29 cellular contexts compared by ENCODE assay signal in genomic region chr1:192087334-192087733, GRCh38.
"Had no signal": no experiment of that assay in that cellular context is flagged by ENCODE, and none has a peak within 500 bp of the region (broad histone marks: within the 10 kb centered on the region; RNA-seq: fewer than 3 reads in every experiment).

No MANE protein-coding gene starts in this region.

- DNase-seq: hypothalamus; immature natural killer cell; kidney; left ventricle myocardium inferior; mesendoderm; naive thymus-derived CD8-positive, alpha-beta T cell; nucleus accumbens; pancreas; posterior cingulate gyrus; right cardiac atrium; stimulated activated CD4-positive, alpha-beta T cell treated with anti-CD3 and anti-CD28 coated beads, Interleukin-12 subunit alpha, Interleukin-12 subunit beta, amount 100 ng/mL, for 4 hours; stimulated activated CD4-positive, alpha-beta T cell treated with anti-CD3 and anti-CD28 coated beads, Interleukin-15, amount 100 ng/mL, for 24 hours; stimulated activated CD4-positive, alpha-beta T cell treated with anti-CD3 and anti-CD28 coated beads, Interleukin-2, amount 100 ng/mL, for 24 hours; stimulated activated CD4-positive, alpha-beta T cell treated with anti-CD3 and anti-CD28 coated beads, Interleukin-4, amount 100 ng/mL, for 1 hour; stimulated activated naive B cell treated with anti-CD40 and anti-IgM and Interleukin-4, amounts not matched to agents 10 μg/mL and 1 μg/mL and 100 μg/mL, for 72 hours; stimulated activated naive CD8-positive, alpha-beta T cell treated with anti-CD3 and anti-CD28 coated beads, Interleukin-15, Interleukin-2, amounts not matched to agents 100 U/mL and 50 U/mL, for 24 hours; stomach; testis; thyroid gland; transverse colon; upper lobe of left lung had no signal

- H3K4me1 ChIP-seq: left ventricle myocardium inferior, pancreas, prostate gland, stomach, testis, thyroid gland, upper lobe of left lung, vagina had no signal

- H3K4me3 Mint-ChIP-seq: immature natural killer cell; mesothelial cell of epicardium; naive thymus-derived CD8-positive, alpha-beta T cell; nephron; neural crest cell; stimulated activated naive B cell treated with anti-CD40 and anti-IgM and Interleukin-4, amounts not matched to agents 10 μg/mL and 1 μg/mL and 100 μg/mL, for 72 hours had no signal

- H3K4me3 ChIP-seq: left ventricle myocardium inferior, lung, pancreas, prostate gland, skin epidermis, stomach, testis, thyroid gland, transverse colon, upper lobe of left lung, vagina had no signal

- H3K27ac ChIP-seq: left ventricle myocardium inferior, pancreas, prostate gland, skin epidermis, stomach, testis, thyroid gland, upper lobe of left lung, vagina had no signal

- H3K9me3 Mint-ChIP-seq: neural crest cell had no signal

- H3K27ac Mint-ChIP-seq: immature natural killer cell; mesothelial cell of epicardium; naive thymus-derived CD8-positive, alpha-beta T cell; nephron; stimulated activated naive B cell treated with anti-CD40 and anti-IgM and Interleukin-4, amounts not matched to agents 10 μg/mL and 1 μg/mL and 100 μg/mL, for 72 hours had no signal

- H3K27me3 Mint-ChIP-seq: naive thymus-derived CD8-positive, alpha-beta T cell; stimulated activated naive B cell treated with anti-CD40 and anti-IgM and Interleukin-4, amounts not matched to agents 10 μg/mL and 1 μg/mL and 100 μg/mL, for 72 hours had no signal

- H3K9me3 ChIP-seq: left ventricle myocardium inferior, pancreas, prostate gland, stomach, testis, thyroid gland, transverse colon, upper lobe of left lung, vagina had no signal

- H3K36me3 Mint-ChIP-seq: immature natural killer cell; mesothelial cell of epicardium; naive thymus-derived CD8-positive, alpha-beta T cell; stimulated activated naive B cell treated with anti-CD40 and anti-IgM and Interleukin-4, amounts not matched to agents 10 μg/mL and 1 μg/mL and 100 μg/mL, for 72 hours had no signal

- ATAC-seq: naive thymus-derived CD8-positive, alpha-beta T cell; pancreas; right cardiac atrium; sciatic nerve; stimulated activated naive B cell treated with anti-CD40 and anti-IgM and Interleukin-4, amounts not matched to agents 10 μg/mL and 1 μg/mL and 100 μg/mL, for 72 hours; stimulated activated naive CD8-positive, alpha-beta T cell treated with anti-CD3 and anti-CD28 coated beads, Interleukin-15, Interleukin-2, amounts not matched to agents 100 U/mL and 50 U/mL, for 24 hours had no signal

- H3K36me3 ChIP-seq: left ventricle myocardium inferior, pancreas, prostate gland, stomach, thyroid gland, transverse colon, upper lobe of left lung, vagina had no signal

- H3K4me1 Mint-ChIP-seq: immature natural killer cell; mesothelial cell of epicardium; naive thymus-derived CD8-positive, alpha-beta T cell; nephron; neural crest cell; stimulated activated naive B cell treated with anti-CD40 and anti-IgM and Interleukin-4, amounts not matched to agents 10 μg/mL and 1 μg/mL and 100 μg/mL, for 72 hours had no signal

- H3K27me3 ChIP-seq: pancreas, stomach, testis, thyroid gland, transverse colon, upper lobe of left lung, vagina had no signal
